ENCODE assay signal across 7 cellular contexts in genomic region chr14:101808020-101808641, GRCh38. TPM values are rescaled to one million over a fixed set of nuclear protein-coding genes. Genes with fewer than 3 reads are reported as not detected.
A peak's percentile ranks its signal among the peaks of the same experiment; 100 is the strongest.
DNase-seq lines count a peak whose midpoint lies in the region; ATAC-seq and TF ChIP-seq lines count a peak whose summit lies in the region.

No MANE protein-coding gene starts in this region.

- H3K4me3 ChIP-seq in GM23338, result peak overlapping the region; percentile 21; the same call in 1 of the 2 replicates
- no peak overlapping the region for H3K4me3 ChIP-seq in colonic mucosa
- H3K4me3 ChIP-seq in osteoblast (ENCODE audit: insufficient read depth, low read length), result no peak overlapping the region

- H3K27ac ChIP-seq in GM23338 (ENCODE audit: low read depth) (peak overlapping the region; percentile 62; the same call in 1 of the 2 replicates), colonic mucosa (peak overlapping the region; percentile 14), osteoblast (ENCODE audit: low read depth, low read length) (peak overlapping the region; percentile 100)

- intact Hi-C loops in colonic mucosa (cut with DNase I), result no loop called here

- H3K36me3 ChIP-seq in GM23338 (ENCODE audit: insufficient read depth) (no peaks in the 10 kb centered on the region), colonic mucosa (no peaks in the 10 kb centered on the region), osteoblast (ENCODE audit: insufficient read depth, low read length) (no peaks in the 10 kb centered on the region)

- no peaks in the 10 kb centered on the region for H3K9me2 ChIP-seq in GM23338 (ENCODE audit: insufficient read depth)

- H3K4me3 Mint-ChIP-seq in GM23338, result peak overlapping the region; percentile 46; the same call in 2 of the 3 replicates

- no peak overlapping the region for H3K9ac ChIP-seq in colonic mucosa (ENCODE audit: low read depth in 2 of 2, low read length in 2 of 2)

- H3K4me1 ChIP-seq in GM23338 (ENCODE audit: insufficient read depth) (peaks cover 19% of the 10 kb centered on the region), colonic mucosa (peaks cover 11% of the 10 kb centered on the region), osteoblast (ENCODE audit: insufficient read depth, low read length) (peaks cover 23% of the 10 kb centered on the region)

- H3F3A ChIP-seq in GM23338 (replicated peaks; ENCODE audit: low read depth), result no peaks in the 10 kb centered on the region

- TF ChIP-seq CTCF in GM23338 (conservative IDR thresholded peaks at IDR 0.05; ENCODE audit: low read depth in 2 of 2), result peak; percentile 43 to 66
- TF ChIP-seq CTCF in colonic mucosa (IDR thresholded peaks at IDR 0.05), result no peak
- peak; percentile 10 for TF ChIP-seq CTCF in osteoblast (IDR thresholded peaks at IDR 0.05; ENCODE audit: extremely low read depth, low read depth, low read length)
- TF ChIP-seq CTCF in GM10266 (IDR thresholded peaks at IDR 0.05; ENCODE audit: control insufficient read depth, insufficient read depth, low read depth, missing control alignments), result no peak

- DNase-seq in GM23338 (ENCODE audit: low spot score) (peak; percentile 79), NCI-H526 (lab: John Stamatoyannopoulos, UW) (peak; percentile 17 to 60), colonic mucosa (no peak), osteoblast (ENCODE audit: insufficient read length, low spot score, missing footprints) (no peak), GM10266 (ENCODE audit: extremely low spot score) (no peak), SKM-1 (lab: John Stamatoyannopoulos, UW; ENCODE audit: unreplicated experiment) (no peak)

- ATAC-seq in GM23338 (peak; percentile 83), HG03469 (IDR thresholded peaks at IDR 0.05; ENCODE audit: unreplicated experiment) (no peak)

- H4K20me1 ChIP-seq in GM23338 (replicated peaks; ENCODE audit: insufficient read depth), result no peaks in the 10 kb centered on the region; the same call in 1 of the 2 replicates
- peaks cover 15% of the 10 kb centered on the region for H4K20me1 ChIP-seq in osteoblast (ENCODE audit: insufficient read depth, low read length)

- H3K9me3 ChIP-seq in colonic mucosa (no peaks in the 10 kb centered on the region), osteoblast (ENCODE audit: low read depth, low read length) (no peaks in the 10 kb centered on the region)

- peaks cover 16% of the 10 kb centered on the region for H3K27me3 Mint-ChIP-seq in GM23338 (ENCODE audit: insufficient read depth, low read depth, poor library complexity)

- H2AFZ ChIP-seq in GM23338, result no peak overlapping the region
- H2AFZ ChIP-seq in osteoblast (ENCODE audit: low read length), result peak overlapping the region; percentile 67

- H3K4me2 ChIP-seq in GM23338 (peak overlapping the region; percentile 64), osteoblast (ENCODE audit: insufficient read depth, low read length) (peak overlapping the region; percentile 48)

- H3K27me3 ChIP-seq in GM23338 (ENCODE audit: insufficient read depth) (no peaks in the 10 kb centered on the region), colonic mucosa (no peaks in the 10 kb centered on the region), osteoblast (ENCODE audit: insufficient read depth, low read length) (no peaks in the 10 kb centered on the region)

- H3K27ac Mint-ChIP-seq in GM23338, result peak overlapping the region; percentile 46

- H3K9me3 Mint-ChIP-seq in GM23338, result no peaks in the 10 kb centered on the region

- H3K36me3 Mint-ChIP-seq in GM23338 (ENCODE audit: low read depth), result no peaks in the 10 kb centered on the region

- H3K79me2 ChIP-seq in GM23338 (replicated peaks; ENCODE audit: insufficient read depth), result peaks cover 29% of the 10 kb centered on the region
- H3K79me2 ChIP-seq in osteoblast (ENCODE audit: insufficient read depth, low read length), result peaks cover 29% of the 10 kb centered on the region

- peaks cover 24% of the 10 kb centered on the region for H3K4me1 Mint-ChIP-seq in GM23338

TF ChIP-seq in GM23338, 12 proteins besides CTCF, POLR2A, EP300 and RAD21:
- TF ChIP-seq ZNF462 (CRISPR knock-in tag; IDR thresholded peaks at IDR 0.05) (no peak), NANOG (IDR thresholded peaks at IDR 0.05; ENCODE audit: borderline replicate concordance) (no peak), POLR2AphosphoS5 (IDR thresholded peaks at IDR 0.05; ENCODE audit: low read depth) (no peak), JUNB (IDR thresholded peaks at IDR 0.05; ENCODE audit: unreplicated experiment) (no peak), STAT1 (IDR thresholded peaks at IDR 0.05; ENCODE audit: unreplicated experiment) (no peak), EZH2phosphoT487 (IDR thresholded peaks at IDR 0.05; ENCODE audit: unreplicated experiment) (no peak), CREB1 (CRISPR knock-in tag; IDR thresholded peaks at IDR 0.05; ENCODE audit: low read depth) (no peak), EZH2 (IDR thresholded peaks at IDR 0.05; ENCODE audit: low read depth, unreplicated experiment) (no peak)

RNA-seq across cellular contexts. Expression of gene PPP2R5C, which starts 46.6 kb away (rescaled TPM):
- total RNA-seq in GM23338 (2014; rRNA removed; shearing (Covaris generic)), result 75.4 and 76.4 TPM in 2 replicates
- 75.3 and 79.7 TPM in 2 replicates for polyA plus RNA-seq in GM23338 (2016; fragmentation: Nextera tagmentation; extraction: Ambion mirVana)
- total RNA-seq in colonic mucosa, result 100 to 1,000 TPM; 146 to 153 TPM
- 101 and 111 TPM in 2 replicates for total RNA-seq in osteoblast

Comparison
In these comparisons a context has a peak if more than half of its experiments do, and no peak if none do; other contexts are left out.
1. DNase-seq: peak in GM23338 (single experiment) and NCI-H526 (2 of 2); none in colonic mucosa (single experiment), osteoblast (single experiment), GM10266 (single experiment) and SKM-1 (single experiment).
2. H3K27ac ChIP-seq: peak in every context shown above with its lines; median percentile 100 in osteoblast; 62 in GM23338; 14 in colonic mucosa.
3. CTCF ChIP-seq: peak in GM23338 (2 of 2) and osteoblast (single experiment); none in colonic mucosa (single experiment) and GM10266 (single experiment).